In genomic region chr10:27104919-27105318, GRCh38 we compare ENCODE assay signal across 2 cellular contexts.
TF ChIP-seq lines count a peak whose summit lies in the region.

No MANE protein-coding gene starts in this region.

TF ChIP-seq in WTC11, 78 proteins besides CTCF, POLR2A, EP300 and RAD21:
- TF ChIP-seq GRHL2 (CRISPR knock-in tag; IDR thresholded peaks at IDR 0.05; ENCODE audit: insufficient replicate concordance, severe bottlenecking) (no peak), TCF7 (CRISPR knock-in tag; IDR thresholded peaks at IDR 0.05; ENCODE audit: low read depth) (no peak), GABPB1 (CRISPR knock-in tag; IDR thresholded peaks at IDR 0.05) (no peak), ZNF416 (CRISPR knock-in tag; IDR thresholded peaks at IDR 0.05) (no peak), E2F5 (CRISPR knock-in tag; IDR thresholded peaks at IDR 0.05) (no peak), ZSCAN18 (CRISPR knock-in tag; IDR thresholded peaks at IDR 0.05) (no peak), MXD4 (CRISPR knock-in tag; IDR thresholded peaks at IDR 0.05; ENCODE audit: borderline replicate concordance) (no peak), JUN (CRISPR knock-in tag; IDR thresholded peaks at IDR 0.05) (no peak), ZNF512 (CRISPR knock-in tag; IDR thresholded peaks at IDR 0.05; ENCODE audit: borderline replicate concordance) (no peak), NR1H2 (CRISPR knock-in tag; IDR thresholded peaks at IDR 0.05) (no peak), ARID4B (CRISPR knock-in tag; IDR thresholded peaks at IDR 0.05; ENCODE audit: borderline replicate concordance) (no peak), NFATC4 (CRISPR knock-in tag; IDR thresholded peaks at IDR 0.05) (no peak), RELA (CRISPR knock-in tag; IDR thresholded peaks at IDR 0.05; ENCODE audit: borderline replicate concordance) (no peak), NR2C2 (CRISPR knock-in tag; IDR thresholded peaks at IDR 0.05) (no peak), ETV6 (CRISPR knock-in tag; IDR thresholded peaks at IDR 0.05) (no peak), TP53 (CRISPR knock-in tag; IDR thresholded peaks at IDR 0.05) (no peak)

TF ChIP-seq in SK-N-SH treated with all-trans-retinoic acid at 6 μM for 48 hours, 23 proteins besides CTCF, POLR2A, EP300 and RAD21:
- TF ChIP-seq CSDC2 (CRISPR knock-in tag; IDR thresholded peaks at IDR 0.05): no peak
- TF ChIP-seq PPARA (CRISPR knock-in tag; IDR thresholded peaks at IDR 0.05; ENCODE audit: borderline replicate concordance): no peak
- no peak for TF ChIP-seq RARB (CRISPR knock-in tag; IDR thresholded peaks at IDR 0.05)
- TF ChIP-seq, protein P1, sequence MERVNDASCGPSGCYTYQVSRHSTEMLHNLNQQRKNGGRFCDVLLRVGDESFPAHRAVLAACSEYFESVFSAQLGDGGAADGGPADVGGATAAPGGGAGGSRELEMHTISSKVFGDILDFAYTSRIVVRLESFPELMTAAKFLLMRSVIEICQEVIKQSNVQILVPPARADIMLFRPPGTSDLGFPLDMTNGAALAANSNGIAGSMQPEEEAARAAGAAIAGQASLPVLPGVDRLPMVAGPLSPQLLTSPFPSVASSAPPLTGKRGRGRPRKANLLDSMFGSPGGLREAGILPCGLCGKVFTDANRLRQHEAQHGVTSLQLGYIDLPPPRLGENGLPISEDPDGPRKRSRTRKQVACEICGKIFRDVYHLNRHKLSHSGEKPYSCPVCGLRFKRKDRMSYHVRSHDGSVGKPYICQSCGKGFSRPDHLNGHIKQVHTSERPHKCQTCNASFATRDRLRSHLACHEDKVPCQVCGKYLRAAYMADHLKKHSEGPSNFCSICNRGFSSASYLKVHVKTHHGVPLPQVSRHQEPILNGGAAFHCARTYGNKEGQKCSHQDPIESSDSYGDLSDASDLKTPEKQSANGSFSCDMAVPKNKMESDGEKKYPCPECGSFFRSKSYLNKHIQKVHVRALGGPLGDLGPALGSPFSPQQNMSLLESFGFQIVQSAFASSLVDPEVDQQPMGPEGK (CRISPR knock-in tag; IDR thresholded peaks at IDR 0.05; ENCODE audit: borderline replicate concordance): no peak
- no peak for TF ChIP-seq POU6F1 (CRISPR knock-in tag; IDR thresholded peaks at IDR 0.05; ENCODE audit: borderline replicate concordance, low read depth)
- TF ChIP-seq TCF4 (CRISPR knock-in tag; IDR thresholded peaks at IDR 0.05; ENCODE audit: borderline replicate concordance): no peak
- TF ChIP-seq BACH2 (CRISPR knock-in tag; IDR thresholded peaks at IDR 0.05; ENCODE audit: borderline replicate concordance): no peak
- TF ChIP-seq CREB5 (CRISPR knock-in tag; IDR thresholded peaks at IDR 0.05; ENCODE audit: low read depth): no peak
- no peak for TF ChIP-seq ISL1 (CRISPR knock-in tag; IDR thresholded peaks at IDR 0.05)
- TF ChIP-seq ZC3H10 (CRISPR knock-in tag; IDR thresholded peaks at IDR 0.05): no peak
- TF ChIP-seq ZFP3 (CRISPR knock-in tag; IDR thresholded peaks at IDR 0.05): no peak
